In the genomic region with DNA sequence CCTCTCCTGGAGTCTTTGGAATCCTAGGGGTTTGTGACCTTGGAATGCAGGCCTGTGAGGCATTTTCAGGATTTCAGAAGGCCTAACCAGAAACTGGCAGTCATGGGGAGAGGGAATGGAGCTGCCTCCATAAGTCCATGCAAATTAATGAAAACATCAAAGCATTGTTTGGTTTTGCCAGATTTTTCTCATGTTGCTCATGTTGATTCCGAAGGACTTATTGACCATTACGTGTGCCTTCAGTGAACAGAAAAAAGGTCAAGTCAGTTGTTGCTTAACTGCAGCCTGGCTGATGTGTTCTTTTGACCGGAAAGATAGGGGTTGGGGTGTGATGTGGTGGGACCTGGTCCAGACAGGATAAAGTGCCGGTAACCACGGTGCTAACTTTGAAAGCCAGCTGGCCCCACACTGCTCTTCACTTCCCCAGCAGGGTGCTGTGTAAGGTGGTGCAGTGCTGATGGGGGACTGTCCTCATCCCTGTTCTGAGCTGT, we compare ENCODE assay signal across 11 cellular contexts. TPM values are rescaled to one million over a fixed set of nuclear protein-coding genes. Genes with fewer than 3 reads are reported as not detected.
DNase-seq lines count a peak whose midpoint lies in the region; ATAC-seq and TF ChIP-seq lines count a peak whose summit lies in the region.
"Had no signal": no experiment of that assay in that cellular context is flagged by ENCODE, and none has a peak within 500 bp of the region (broad histone marks: within the 10 kb centered on the region; RNA-seq: fewer than 3 reads in every experiment).

No MANE protein-coding gene starts in this region.

- no peak overlapping the region for H3K27ac ChIP-seq in neural progenitor cell

- peak overlapping the region; percentile 39 for H3K27ac Mint-ChIP-seq in neural progenitor cell
- H3K27ac Mint-ChIP-seq: activated B cell treated with CpG ODN at 0.5 μM for 24 hours, memory B cell had no signal

- peaks cover 7% of the 10 kb centered on the region for H3K9me3 Mint-ChIP-seq in neural progenitor cell
- H3K9me3 Mint-ChIP-seq: activated B cell treated with CpG ODN at 0.5 μM for 24 hours, memory B cell had no signal

- peaks cover 15% of the 10 kb centered on the region for H3K36me3 Mint-ChIP-seq in neural progenitor cell
- H3K36me3 Mint-ChIP-seq: memory B cell had no signal

- ATAC-seq in stimulated activated naive CD8-positive, alpha-beta T cell treated with anti-CD3 and anti-CD28 coated beads, Interleukin-15, Interleukin-2, amounts not matched to agents 100 U/mL and 50 U/mL, for 24 hours, result no peak

- peaks cover 88% of the 10 kb centered on the region for H3K79me2 ChIP-seq in neural progenitor cell (ENCODE audit: low read depth)

- no peak overlapping the region for H3K4me3 ChIP-seq in fibroblast of mammary gland (ENCODE audit: control insufficient read depth, low read depth, low read length)
- no peak overlapping the region for H3K4me3 ChIP-seq in neural progenitor cell

- no peaks in the 10 kb centered on the region for H3K9me3 ChIP-seq in neural progenitor cell (ENCODE audit: low read depth)

- peaks cover 60% of the 10 kb centered on the region for H4K20me1 ChIP-seq in neural progenitor cell (ENCODE audit: low read depth)

- H3K27me3 ChIP-seq in neural progenitor cell, result no peaks in the 10 kb centered on the region

- peaks cover 54% of the 10 kb centered on the region for H3K4me1 ChIP-seq in neural progenitor cell

- no peak overlapping the region for H2AFZ ChIP-seq in neural progenitor cell (replicated peaks)

- no peaks in the 10 kb centered on the region for H3K27me3 Mint-ChIP-seq in neural progenitor cell (ENCODE audit: insufficient read depth, low read depth)

- peaks cover 55% of the 10 kb centered on the region for H3K4me1 Mint-ChIP-seq in neural progenitor cell
- H3K4me1 Mint-ChIP-seq: activated B cell treated with CpG ODN at 0.5 μM for 24 hours, memory B cell had no signal

- H3K4me3 Mint-ChIP-seq in neural progenitor cell, result peak overlapping the region; percentile 62
- H3K4me3 Mint-ChIP-seq: activated B cell treated with CpG ODN at 0.5 μM for 24 hours, memory B cell had no signal

- peak; percentile 88 for DNase-seq in AG08396 (ENCODE audit: low spot score)
- DNase-seq in RPMI7951 (ENCODE audit: low read depth), result peak; percentile 92
- DNase-seq in fibroblast of mammary gland (ENCODE audit: low read depth), result peak; percentile 98
- DNase-seq in neural progenitor cell (ENCODE audit: low spot score), result peak; percentile 28
- no peak for DNase-seq in SW 1271 (lab: John Stamatoyannopoulos, UW)
- DNase-seq in activated CD4-positive, alpha-beta T cell treated with anti-CD3 and anti-CD28 coated beads, Interleukin-2, amount 50 U/mL, for 1 hour, result no peak
- no peak for DNase-seq in stimulated activated naive CD8-positive, alpha-beta T cell treated with anti-CD3 and anti-CD28 coated beads, Interleukin-15, Interleukin-2, amounts not matched to agents 100 U/mL and 50 U/mL, for 24 hours
- DNase-seq in NOMO-1 treated with dmso at 0.1 percent for 144 hours (lab: John Stamatoyannopoulos, UW; ENCODE audit: unreplicated experiment), result no peak
- DNase-seq: activated B cell treated with CpG ODN at 0.5 μM for 24 hours, DND-41 had no signal

- H3F3A ChIP-seq in neural progenitor cell (ENCODE audit: low read depth), result no peaks in the 10 kb centered on the region

- H3K36me3 ChIP-seq in neural progenitor cell, result no peaks in the 10 kb centered on the region

- peak overlapping the region; percentile 9 for H3K4me2 ChIP-seq in neural progenitor cell

- H3K9ac ChIP-seq in neural progenitor cell, result no peak overlapping the region

- TF ChIP-seq CTCF in fibroblast of mammary gland (conservative IDR thresholded peaks at IDR 0.05; ENCODE audit: control insufficient read depth, insufficient read depth, low read depth, low read length), result no peak
- no peak for TF ChIP-seq CTCF in neural progenitor cell (IDR thresholded peaks at IDR 0.05)

RNA-seq across cellular contexts. Expression of a gene that starts 3.6 kb away (rescaled TPM):
- not detected in 2 replicates for total RNA-seq in RPMI7951 (2014; rRNA removed; shearing (Covaris generic))
- total RNA-seq in neural progenitor cell (ENCODE audit: low replicate concordance), result not detected in 2 replicates
- total RNA-seq: activated B cell treated with CpG ODN at 0.5 μM for 24 hours had no signal

RNA-seq across cellular contexts. Expression of a gene that starts 30.6 kb away (rescaled TPM):
- total RNA-seq in RPMI7951 (2014; rRNA removed; shearing (Covaris generic)), result 7.5 and 10.0 TPM in 2 replicates
- total RNA-seq in neural progenitor cell (ENCODE audit: low replicate concordance), result 52.9 and 78.0 TPM in 2 replicates

Comparison
In these comparisons a context has a peak if more than half of its experiments do, and no peak if none do; other contexts are left out.
1. DNase-seq: peak in AG08396 (single experiment), RPMI7951 (single experiment), fibroblast of mammary gland (single experiment) and neural progenitor cell (single experiment); none in SW 1271 (0 of 2), activated CD4-positive, alpha-beta T cell treated with anti-CD3 and anti-CD28 coated beads, Interleukin-2, amount 50 U/mL, for 1 hour (single experiment), stimulated activated naive CD8-positive, alpha-beta T cell treated with anti-CD3 and anti-CD28 coated beads, Interleukin-15, Interleukin-2, amounts not matched to agents 100 U/mL and 50 U/mL, for 24 hours (single experiment) and NOMO-1 treated with dmso at 0.1 percent for 144 hours (single experiment).